In the genomic region with DNA sequence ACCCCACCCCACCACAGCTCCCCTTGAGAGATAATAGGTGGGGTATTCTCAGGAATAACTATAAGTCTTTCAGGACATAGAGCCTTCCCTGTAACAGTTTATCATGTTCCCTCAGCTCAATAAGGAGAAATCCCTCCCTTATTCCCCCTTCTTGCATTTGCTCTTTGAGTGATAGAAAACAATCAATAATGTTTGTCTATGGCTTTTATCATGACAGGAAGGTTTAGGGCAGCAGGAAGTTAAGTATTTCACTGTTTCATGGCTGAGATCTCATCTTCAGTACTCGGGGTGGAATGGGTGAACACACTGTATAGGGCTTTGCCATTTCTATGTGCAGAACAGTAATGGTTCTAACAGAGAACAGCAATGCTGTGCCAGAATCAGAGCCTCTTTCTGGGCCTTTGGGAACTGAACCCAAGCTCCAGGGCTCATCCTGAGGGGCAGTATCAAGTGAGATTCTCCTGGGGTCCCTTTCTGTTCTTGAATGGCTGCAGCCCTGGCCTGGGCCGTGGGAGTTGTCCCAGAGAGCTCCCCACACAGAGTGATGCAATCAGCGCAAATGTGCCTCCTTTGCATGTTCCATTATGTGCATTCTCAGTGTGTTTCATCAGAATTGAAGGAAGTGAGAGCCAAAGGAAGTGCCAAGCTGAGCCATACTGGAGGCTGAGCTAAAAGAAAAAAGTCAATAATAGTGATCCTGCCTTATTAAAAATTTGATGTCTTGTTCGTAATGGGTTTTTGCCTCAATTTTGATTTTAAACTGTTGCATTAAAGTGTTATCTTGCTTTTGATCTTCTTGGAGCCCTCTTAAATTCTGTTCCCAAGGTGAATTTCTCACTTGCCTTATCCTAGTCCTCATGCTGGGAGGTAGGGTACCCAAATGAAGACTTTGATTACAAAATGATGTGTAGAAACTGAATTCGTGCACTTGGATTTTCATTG, we compare ENCODE assay signal across 11 cellular contexts. TPM values are rescaled to one million over a fixed set of nuclear protein-coding genes. Genes with fewer than 3 reads are reported as not detected.
DNase-seq lines count a peak whose midpoint lies in the region; ATAC-seq and TF ChIP-seq lines count a peak whose summit lies in the region.
"Had no signal": no experiment of that assay in that cellular context is flagged by ENCODE, and none has a peak within 500 bp of the region (broad histone marks: within the 10 kb centered on the region; RNA-seq: fewer than 3 reads in every experiment).

No MANE protein-coding gene starts in this region.

- POLR2A ChIA-PET in activated CD4-positive, alpha-beta T cell treated with anti-CD3 and anti-CD28 coated beads for 36 hours (lab: Charles Lee), result no interaction called here

- intact Hi-C loops in activated CD4-positive, alpha-beta T cell treated with anti-CD3 and anti-CD28 coated beads for 36 hours (cut with DNase I, micrococcal nuclease), result loop anchor here in 1 of 2 experiments (5.0 kb wide), 1 partner anchor 358 kb away; no protein-coding TSS in a partner anchor
- intact Hi-C loops in gastrocnemius medialis (cut with DNase I; ENCODE audit: low total_unique reads), result no loop called here

- H3K27ac Mint-ChIP-seq in activated CD4-positive, alpha-beta T cell treated with anti-CD3 and anti-CD28 coated beads for 36 hours, result peak overlapping the region; percentile 48
- no peak overlapping the region for H3K27ac Mint-ChIP-seq in nephron progenitor cell

- no peak for TF ChIP-seq CTCF in gastrocnemius medialis (IDR thresholded peaks at IDR 0.05 in 4 of 5, conservative IDR thresholded peaks at IDR 0.05 in 1 of 5)
- TF ChIP-seq CTCF in nephron progenitor cell (IDR thresholded peaks at IDR 0.05), result no peak

- no peak for TF ChIP-seq POLR2A in gastrocnemius medialis (IDR thresholded peaks at IDR 0.05)

- peaks cover 2% of the 10 kb centered on the region for H3K27me3 Mint-ChIP-seq in activated CD4-positive, alpha-beta T cell treated with anti-CD3 and anti-CD28 coated beads for 36 hours
- H3K27me3 Mint-ChIP-seq in nephron progenitor cell (ENCODE audit: low read depth, poor library complexity), result peaks cover 7% of the 10 kb centered on the region

- peaks cover 4% of the 10 kb centered on the region for H3K36me3 Mint-ChIP-seq in activated CD4-positive, alpha-beta T cell treated with anti-CD3 and anti-CD28 coated beads for 36 hours (ENCODE audit: low read depth)
- H3K36me3 Mint-ChIP-seq in nephron progenitor cell (ENCODE audit: low read depth), result peaks cover 18% of the 10 kb centered on the region

- H3K4me1 ChIP-seq in gastrocnemius medialis, result peaks cover 4 to 10% of the 10 kb centered on the region in 2 donors

- no peaks in the 10 kb centered on the region for H3K36me3 ChIP-seq in gastrocnemius medialis
- H3K36me3 ChIP-seq: tibial nerve had no signal

- no peak for ATAC-seq in activated CD4-positive, alpha-beta T cell treated with anti-CD3 and anti-CD28 coated beads for 36 hours
- ATAC-seq in gastrocnemius medialis (no peak), HG02840 (IDR thresholded peaks at IDR 0.05; ENCODE audit: low FRiP score, unreplicated experiment) (no peak)

- CTCF ChIA-PET in activated CD4-positive, alpha-beta T cell treated with anti-CD3 and anti-CD28 coated beads for 36 hours (lab: Charles Lee), result interaction anchor here (0.5 to 2.2 kb wide), 4 partner anchors 9 to 735 kb away, joined by 3 to 7 read pairs (median 4); no protein-coding TSS in a partner anchor

- DNase-seq in activated CD4-positive, alpha-beta T cell treated with anti-CD3 and anti-CD28 coated beads for 36 hours, result peak; percentile 61
- no peak for DNase-seq in activated CD4-positive, alpha-beta T cell treated with anti-CD3 and anti-CD28 coated beads, Interleukin-2, amount 50 U/mL, for 4 hours
- DNase-seq in SIG-M5 (lab: John Stamatoyannopoulos, UW) (peak; percentile 36), fibroblast of peridontal ligament (ENCODE audit: extremely low read depth) (peak; percentile 69), gastrocnemius medialis (peak; percentile 19 to 27), nephron progenitor cell (no peak), A172 (ENCODE audit: low spot score) (no peak)
- DNase-seq: activated CD4-positive, CD25-positive, alpha-beta regulatory T cell treated with anti-CD3 and anti-CD28 coated beads, Interleukin-2, amount 50 U/mL, for 72 hours; KG1 had no signal

- no peaks in the 10 kb centered on the region for H3K9me3 ChIP-seq in gastrocnemius medialis
- H3K9me3 ChIP-seq: tibial nerve had no signal

- H3K4me3 Mint-ChIP-seq in activated CD4-positive, alpha-beta T cell treated with anti-CD3 and anti-CD28 coated beads for 36 hours, result no peak overlapping the region
- H3K4me3 Mint-ChIP-seq in nephron progenitor cell, result no peak overlapping the region

- in situ Hi-C loops in gastrocnemius medialis (cut with MboI; ENCODE audit: low sequenced_read_pairs in 4 of 4), result loop anchor here (10.0 to 25.0 kb wide), 3 partner anchors 358 to 383 kb away; a partner anchor contains a TSS

- H3K27me3 ChIP-seq in gastrocnemius medialis, result no peaks in the 10 kb centered on the region
- H3K27me3 ChIP-seq: tibial nerve had no signal

- H3K4me1 Mint-ChIP-seq in activated CD4-positive, alpha-beta T cell treated with anti-CD3 and anti-CD28 coated beads for 36 hours, result peaks cover 31% of the 10 kb centered on the region
- peaks cover 7% of the 10 kb centered on the region for H3K4me1 Mint-ChIP-seq in nephron progenitor cell

- H3K9me3 Mint-ChIP-seq in activated CD4-positive, alpha-beta T cell treated with anti-CD3 and anti-CD28 coated beads for 36 hours (ENCODE audit: low read depth), result no peaks in the 10 kb centered on the region
- H3K9me3 Mint-ChIP-seq in nephron progenitor cell, result peaks cover 26% of the 10 kb centered on the region

- H3K27ac ChIP-seq in gastrocnemius medialis, result no peak overlapping the region

- H3K4me3 ChIP-seq in gastrocnemius medialis, result no peak overlapping the region
- H3K4me3 ChIP-seq: tibial nerve had no signal

RNA-seq across cellular contexts. Expression of a gene that starts 2.9 kb away (rescaled TPM):
- total RNA-seq in activated CD4-positive, alpha-beta T cell treated with anti-CD3 and anti-CD28 coated beads for 36 hours, result 10 to 100 TPM; 13.1 to 14.8 TPM
- total RNA-seq in gastrocnemius medialis, result 1 to 10 TPM; 4.6 to 9.2 (median 4.8) TPM
- total RNA-seq in A172 (2014; rRNA removed; shearing (Covaris generic)), result 0.07 TPM in 1 of 2 replicates, not detected in the other

Comparison
In these comparisons a context has a peak if more than half of its experiments do, and no peak if none do; other contexts are left out.
1. DNase-seq: peak in activated CD4-positive, alpha-beta T cell treated with anti-CD3 and anti-CD28 coated beads for 36 hours (single experiment), SIG-M5 (single experiment), fibroblast of peridontal ligament (single experiment) and gastrocnemius medialis (2 of 2); none in activated CD4-positive, alpha-beta T cell treated with anti-CD3 and anti-CD28 coated beads, Interleukin-2, amount 50 U/mL, for 4 hours (0 of 2), nephron progenitor cell (single experiment) and A172 (single experiment).